In the genomic region with DNA sequence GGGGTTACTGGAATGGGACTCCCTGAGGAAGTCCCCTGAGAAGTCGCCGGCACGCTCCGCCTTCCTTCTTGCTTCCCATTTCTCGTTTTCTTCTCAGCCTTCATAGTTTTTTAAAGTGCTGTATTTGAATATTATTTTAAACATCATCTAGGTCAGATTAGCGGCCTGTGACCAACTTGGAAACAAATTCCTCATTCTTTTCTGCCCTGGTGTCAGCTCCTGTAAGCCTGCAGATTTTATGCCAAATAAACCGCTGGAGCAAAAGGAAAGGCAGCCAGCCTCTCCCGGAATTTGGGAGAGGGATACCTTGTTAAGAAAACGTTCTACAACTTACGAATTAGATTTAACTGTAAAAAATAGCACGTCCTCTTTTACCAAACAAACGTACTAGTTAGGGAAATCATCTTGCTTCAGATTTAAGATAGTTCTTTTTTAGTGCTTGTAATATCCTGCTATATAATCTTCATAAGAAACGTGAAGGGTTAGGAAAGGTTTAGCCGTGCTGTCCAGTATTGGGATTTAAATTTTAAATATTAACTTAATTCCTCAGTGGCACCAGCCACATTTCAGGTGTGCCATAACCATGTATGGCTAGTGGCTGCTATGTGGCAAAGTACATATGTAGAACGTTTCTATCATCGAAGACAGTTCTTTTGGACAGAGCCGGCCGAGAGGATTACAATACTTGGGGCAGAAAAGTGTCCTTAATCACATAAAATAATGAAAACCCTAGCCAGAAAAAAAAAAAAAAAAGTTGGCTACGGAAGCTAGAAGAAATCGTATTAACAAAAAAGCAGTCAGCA, we compare ENCODE assay signal across 7 cellular contexts. TPM values are rescaled to one million over a fixed set of nuclear protein-coding genes. Genes with fewer than 3 reads are reported as not detected.
DNase-seq lines count a peak whose midpoint lies in the region; ATAC-seq, FAIRE-seq and TF ChIP-seq lines count a peak whose summit lies in the region.

No MANE protein-coding gene starts in this region.

- BruUV-seq in OCI-LY7 (replicated peaks; lab: Mats Ljungman, UMichigan) (TSS peak; percentile 69), endothelial cell of umbilical vein (replicated peaks; lab: Mats Ljungman, UMichigan) (TSS peak; percentile 48)

- no peak for FAIRE-seq in endothelial cell of umbilical vein (lab: Jason Lieb, UNC)

- H3K36me3 Mint-ChIP-seq in GM23338 (ENCODE audit: low read depth), result peaks cover 16% of the 10 kb centered on the region; the same call in 2 of the 3 replicates
- no peaks in the 10 kb centered on the region for H3K36me3 Mint-ChIP-seq in osteocyte (ENCODE audit: unreplicated experiment)

- H3K27ac Mint-ChIP-seq in GM23338, result peak overlapping the region; percentile 47; the same call in 1 of the 2 replicates
- peak overlapping the region; percentile 92 for H3K27ac Mint-ChIP-seq in osteocyte (ENCODE audit: unreplicated experiment)

- DNase-seq in GM23338 (ENCODE audit: low spot score) (peak; percentile 24), OCI-LY7 (ENCODE audit: low spot score) (no peak), endothelial cell of umbilical vein (ENCODE audit: low read depth, low spot score) (peak; percentile 45), osteocyte (ENCODE audit: extremely low spot score, unreplicated experiment) (no peak), cortex of kidney (lab: John Stamatoyannopoulos, UW) (no peak), GM10266 (ENCODE audit: extremely low spot score) (no peak)
- no peak for DNase-seq in effector CD4-positive, alpha-beta T cell

- H3F3A ChIP-seq in GM23338 (replicated peaks; ENCODE audit: low read depth), result 0 out of 2 replicates have a peak, but pooled peaks cover 3% of the 10 kb centered on the region

- no peak for TF ChIP-seq CTCF in GM23338 (conservative IDR thresholded peaks at IDR 0.05; ENCODE audit: low read depth in 2 of 2)
- TF ChIP-seq CTCF in OCI-LY7 (conservative IDR thresholded peaks at IDR 0.05; ENCODE audit: low read length), result no peak
- TF ChIP-seq CTCF in endothelial cell of umbilical vein (IDR thresholded peaks at IDR 0.05; ENCODE audit: extremely low read depth in 1 of 2, insufficient read depth in 1 of 2, low read depth in 1 of 2, low read length in 2 of 2), result no peak
- no peak for TF ChIP-seq CTCF in osteocyte (IDR thresholded peaks at IDR 0.05)
- no peak for TF ChIP-seq CTCF in GM10266 (IDR thresholded peaks at IDR 0.05; ENCODE audit: control insufficient read depth, insufficient read depth, low read depth, missing control alignments)

- H3K9me1 ChIP-seq in endothelial cell of umbilical vein (replicated peaks; ENCODE audit: control insufficient read depth, extremely low read depth, insufficient read depth, low read length), result no peaks in the 10 kb centered on the region

- H2AFZ ChIP-seq in GM23338 (no peak overlapping the region), OCI-LY7 (ENCODE audit: low read length) (peak overlapping the region; percentile 71; the same call in 1 of the 2 replicates), endothelial cell of umbilical vein (ENCODE audit: low read depth, low read length) (peak overlapping the region; percentile 84)

- POLR2A ChIA-PET in OCI-LY7 (lab: Charles Lee) (interaction anchor here (0.6 to 1.7 kb wide), 9 partner anchors 19 to 1966 kb away, joined by 3 to 12 read pairs (median 3); no protein-coding TSS in a partner anchor), endothelial cell of umbilical vein (lab: Charles Lee) (interaction anchor here (0.9 to 1.3 kb wide), 2 partner anchors 22 to 507 kb away, joined by 3 to 6 read pairs; a partner anchor contains a TSS)

- H3K27me3 Mint-ChIP-seq in GM23338 (ENCODE audit: insufficient read depth, low read depth, poor library complexity) (peaks cover 18% of the 10 kb centered on the region), osteocyte (ENCODE audit: unreplicated experiment) (no peaks in the 10 kb centered on the region)

- H3K4me2 ChIP-seq in GM23338 (peak overlapping the region; percentile 70), OCI-LY7 (ENCODE audit: low read length) (peak overlapping the region; percentile 99), endothelial cell of umbilical vein (ENCODE audit: insufficient read depth, low read length) (peak overlapping the region; percentile 99)

- H3K4me1 ChIP-seq in GM23338 (ENCODE audit: insufficient read depth), result peaks cover 36% of the 10 kb centered on the region
- peaks cover 53% of the 10 kb centered on the region for H3K4me1 ChIP-seq in OCI-LY7 (ENCODE audit: insufficient read depth, low read length, poor library complexity, severe bottlenecking)
- H3K4me1 ChIP-seq in endothelial cell of umbilical vein (ENCODE audit: control insufficient read depth, extremely low read depth, insufficient read depth, low read length), result peaks cover 6% of the 10 kb centered on the region

- H3K4me3 ChIP-seq in GM23338 (peak overlapping the region; percentile 50), OCI-LY7 (ENCODE audit: low read depth, low read length, poor library complexity, severe bottlenecking) (peak overlapping the region; percentile 78), endothelial cell of umbilical vein (replicated peaks in 1 of 3; ENCODE audit: insufficient read depth in 1 of 3, low read depth in 1 of 3, low read length in 3 of 3) (peak overlapping the region; percentile 72 to 92 (median 74))

- H3K4me1 Mint-ChIP-seq in GM23338 (peaks cover 51% of the 10 kb centered on the region), osteocyte (ENCODE audit: unreplicated experiment) (peaks cover 35% of the 10 kb centered on the region)

- H3K9me2 ChIP-seq in GM23338 (ENCODE audit: insufficient read depth) (no peaks in the 10 kb centered on the region), OCI-LY7 (ENCODE audit: insufficient read depth, low read length) (no peaks in the 10 kb centered on the region)

- peaks cover 35% of the 10 kb centered on the region for H3K79me2 ChIP-seq in GM23338 (replicated peaks; ENCODE audit: insufficient read depth)
- H3K79me2 ChIP-seq in OCI-LY7 (ENCODE audit: insufficient read depth, low read depth, low read length), result peaks cover 39% of the 10 kb centered on the region
- peaks cover 34% of the 10 kb centered on the region for H3K79me2 ChIP-seq in endothelial cell of umbilical vein (ENCODE audit: control insufficient read depth, insufficient read depth, low read length)

- ATAC-seq in GM23338, result no peak

- intact Hi-C loops in OCI-LY7 (cut with micrococcal nuclease; ENCODE audit: unreplicated experiment) (loop anchor here (5.0 kb wide), 2 partner anchors 63 to 507 kb away; a partner anchor contains a TSS), endothelial cell of umbilical vein (cut with micrococcal nuclease) (loop anchor here (5.0 kb wide), 2 partner anchors 63 to 492 kb away; a partner anchor contains a TSS)

- CTCF ChIA-PET in OCI-LY7 (lab: Charles Lee; ENCODE audit: unreplicated experiment), result interaction anchor here (0.9 kb wide), 1 partner anchor 135 kb away, joined by 3 read pairs; no protein-coding TSS in a partner anchor
- CTCF ChIA-PET in endothelial cell of umbilical vein (lab: Charles Lee), result interaction anchor here (1.0 to 4.1 kb wide), 7 partner anchors 11 to 275 kb away, joined by 3 to 21 read pairs (median 5); no protein-coding TSS in a partner anchor

- no peaks in the 10 kb centered on the region for H4K20me1 ChIP-seq in GM23338 (replicated peaks; ENCODE audit: insufficient read depth)
- peaks cover 26% of the 10 kb centered on the region; the same call in 1 of the 2 replicates for H4K20me1 ChIP-seq in OCI-LY7 (ENCODE audit: insufficient read depth, low read length)
- no peaks in the 10 kb centered on the region for H4K20me1 ChIP-seq in endothelial cell of umbilical vein (replicated peaks; ENCODE audit: control insufficient read depth, extremely low read depth, insufficient read depth, low read length)

- peak overlapping the region; percentile 71 for H3K9ac ChIP-seq in endothelial cell of umbilical vein (replicated peaks; ENCODE audit: extremely low read depth, insufficient read depth, low read length)

- H3K36me3 ChIP-seq in GM23338 (ENCODE audit: insufficient read depth) (no peaks in the 10 kb centered on the region), OCI-LY7 (ENCODE audit: insufficient read depth, low read length) (no peaks in the 10 kb centered on the region; the same call in 1 of the 2 replicates), endothelial cell of umbilical vein (ENCODE audit: control insufficient read depth in 2 of 2, extremely low read depth in 1 of 2, insufficient read depth in 2 of 2, low read length in 2 of 2) (no peaks in the 10 kb centered on the region)

- H3K4me3 Mint-ChIP-seq in GM23338 (peak overlapping the region; percentile 87), osteocyte (ENCODE audit: unreplicated experiment) (peak overlapping the region; percentile 92)

- H3K9me3 ChIP-seq in OCI-LY7 (ENCODE audit: low read length), result no peaks in the 10 kb centered on the region
- H3K9me3 ChIP-seq in endothelial cell of umbilical vein (replicated peaks; ENCODE audit: control insufficient read depth, insufficient read depth, low read length), result no peaks in the 10 kb centered on the region

- H3K9me3 Mint-ChIP-seq in GM23338 (peaks cover 6% of the 10 kb centered on the region; the same call in 1 of the 3 replicates), osteocyte (ENCODE audit: unreplicated experiment) (no peaks in the 10 kb centered on the region)

- 0 out of 2 replicates have a peak overlapping the region, but pooled peaks have one; percentile 24 for H3K27ac ChIP-seq in GM23338 (ENCODE audit: low read depth)
- H3K27ac ChIP-seq in OCI-LY7 (ENCODE audit: low read depth, low read length, poor library complexity, severe bottlenecking), result peak overlapping the region; percentile 53
- H3K27ac ChIP-seq in endothelial cell of umbilical vein (ENCODE audit: insufficient read depth, low read depth, low read length), result peak overlapping the region; percentile 29

- TF ChIP-seq POLR2A in endothelial cell of umbilical vein (IDR thresholded peaks at IDR 0.05; ENCODE audit: low read depth, low read length), result no peak

- dilution Hi-C loops in endothelial cell of umbilical vein (cut with MboI; ENCODE audit: extremely low pct_ligation_motif_present, low sequenced_read_pairs), result no loop called here

- no peaks in the 10 kb centered on the region for H3K27me3 ChIP-seq in GM23338 (ENCODE audit: insufficient read depth)
- no peaks in the 10 kb centered on the region for H3K27me3 ChIP-seq in endothelial cell of umbilical vein (ENCODE audit: control insufficient read depth in 2 of 2, insufficient read depth in 2 of 2, low read length in 2 of 2)

RNA-seq across cellular contexts. Expression of a gene that starts 0.7 kb away (rescaled TPM):
- total RNA-seq in GM23338 (2014; rRNA removed; shearing (Covaris generic)), result 49.9 and 57.5 TPM in 2 replicates
- polyA plus RNA-seq in GM23338 (2016; fragmentation: Nextera tagmentation; extraction: Ambion mirVana) (52.4 and 65.5 TPM in 2 replicates), endothelial cell of umbilical vein (4.9 and 8.2 TPM in 2 replicates)
- total RNA-seq in OCI-LY7 (2014; rRNA removed; shearing (Covaris generic)), result 69.7 and 85.0 TPM in 2 replicates
- total RNA-seq in OCI-LY7 (2022) (54.9 and 64.2 TPM in 2 replicates), endothelial cell of umbilical vein (20.9 and 21.7 TPM in 2 replicates), osteocyte (27.1 and 28.6 TPM in 2 replicates)
- polyA plus RNA-seq in endothelial cell of umbilical vein (2011; cell fraction: cytosol; rRNA removed), result 10.4 and 10.5 TPM in 2 replicates
- polyA plus RNA-seq in endothelial cell of umbilical vein (2011; cell fraction: nucleus; rRNA removed), result 18.8 and 22.0 TPM in 2 replicates
- polyA plus RNA-seq in endothelial cell of umbilical vein (2012), result 12.2 and 19.3 TPM in 2 replicates
- polyA minus RNA-seq in endothelial cell of umbilical vein, result 10.2 and 16.1 TPM in 2 replicates
- polyA minus RNA-seq in endothelial cell of umbilical vein (2011; cell fraction: cytosol; rRNA and poly(A)+ RNA removed), result 26.3 TPM
- polyA minus RNA-seq in endothelial cell of umbilical vein (2011; cell fraction: nucleus; rRNA and poly(A)+ RNA removed), result 13.1 and 17.0 TPM in 2 replicates

Comparison
In these comparisons a context has a peak if more than half of its experiments do, and no peak if none do; other contexts are left out.
1. DNase-seq: peak in GM23338 (single experiment) and endothelial cell of umbilical vein (single experiment); none in OCI-LY7 (single experiment), osteocyte (single experiment), cortex of kidney (single experiment), GM10266 (single experiment) and effector CD4-positive, alpha-beta T cell (single experiment).
2. Peak in every context shown above with its lines, with median percentiles within 50 percentile points of each other: H3K27ac ChIP-seq, H3K4me2 ChIP-seq and H3K4me3 ChIP-seq.